Comparison of ENCODE assay signal across 18 cellular contexts in the genomic region with DNA sequence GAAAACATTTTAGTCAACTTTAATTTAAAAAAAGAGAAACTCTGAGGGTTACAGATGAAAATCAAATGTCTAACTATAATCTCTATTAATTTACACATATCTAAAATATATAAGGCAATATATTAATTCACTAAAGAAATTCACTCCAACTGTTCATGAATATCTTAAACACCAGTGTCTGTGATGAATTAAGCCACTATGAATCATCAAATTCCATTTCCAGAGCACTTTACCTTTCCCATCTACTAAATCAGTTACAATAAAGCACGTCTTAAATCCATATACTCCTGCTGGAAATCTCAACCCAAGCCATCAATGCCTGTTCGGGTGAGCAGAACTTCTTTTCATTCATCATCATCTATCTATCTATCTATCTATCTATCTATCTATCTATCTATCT. TPM values are rescaled to one million over a fixed set of nuclear protein-coding genes. Genes with fewer than 3 reads are reported as not detected.
DNase-seq lines count a peak whose midpoint lies in the region; ATAC-seq and TF ChIP-seq lines count a peak whose summit lies in the region.
"Had no signal": no experiment of that assay in that cellular context is flagged by ENCODE, and none has a peak within 500 bp of the region (broad histone marks: within the 10 kb centered on the region; RNA-seq: fewer than 3 reads in every experiment).

No MANE protein-coding gene starts in this region.

- H3K27me3 ChIP-seq in mammary epithelial cell (ENCODE audit: insufficient read depth, low read length) (no peaks in the 10 kb centered on the region), mesendoderm (ENCODE audit: insufficient read depth, low read length, poor library complexity) (no peaks in the 10 kb centered on the region), heart left ventricle (no peaks in the 10 kb centered on the region)
- H3K27me3 ChIP-seq: BLaER1 had no signal

- H3K9me3 Mint-ChIP-seq in stimulated activated naive B cell treated with anti-CD40 and anti-IgM and Interleukin-4, amounts not matched to agents 10 μg/mL and 1 μg/mL and 100 μg/mL, for 72 hours = no peaks in the 10 kb centered on the region
- H3K9me3 Mint-ChIP-seq: CD4-positive, alpha-beta memory T cell had no signal

- H2AK5ac ChIP-seq in mesendoderm (ENCODE audit: low read length) = no peak overlapping the region

- no peak overlapping the region for H3K18ac ChIP-seq in mesendoderm (ENCODE audit: low read length)

- H3K4me1 Mint-ChIP-seq in stimulated activated naive B cell treated with anti-CD40 and anti-IgM and Interleukin-4, amounts not matched to agents 10 μg/mL and 1 μg/mL and 100 μg/mL, for 72 hours = peaks cover 29 to 57% of the 10 kb centered on the region in 2 donors

- intact Hi-C loops in mammary epithelial cell (cut with micrococcal nuclease) = loop anchor here (10.0 kb wide), 1 partner anchor 357 kb away; no protein-coding TSS in a partner anchor
- intact Hi-C loops in heart left ventricle (cut with DNase I) = no loop called here

- DNase-seq in ELR (ENCODE audit: low read depth) (peak; percentile 42), RPMI7951 (ENCODE audit: low read depth) (peak; percentile 7), mammary epithelial cell (no peak), renal cortical epithelial cell (ENCODE audit: low read depth) (peak; percentile 16), mesendoderm (no peak), heart left ventricle (no peak)
- DNase-seq in stimulated activated naive B cell treated with anti-CD40 and anti-IgM and Interleukin-4, amounts not matched to agents 10 μg/mL and 1 μg/mL and 100 μg/mL, for 72 hours = no peak
- DNase-seq: CD4-positive, alpha-beta memory T cell; DMS153; KG1; NCI-H146; NCI-H2081; NCI-H446 treated with DMSO at 0.1 percent for 48 hours; NCI-H69; NK-92 treated with Interleukin-12 subunit alpha and Interleukin-12 subunit beta, amount 100 ng/mL, for 24 hours; SIG-M5 had no signal

- no peaks in the 10 kb centered on the region for H3K36me3 ChIP-seq in mammary epithelial cell (ENCODE audit: insufficient read depth, low read length)
- H3K36me3 ChIP-seq in mesendoderm (ENCODE audit: control insufficient read depth, insufficient read depth, low read length) = no peaks in the 10 kb centered on the region
- no peaks in the 10 kb centered on the region for H3K36me3 ChIP-seq in heart left ventricle

- no peak overlapping the region for H4K8ac ChIP-seq in mesendoderm (ENCODE audit: low read depth, low read length)

- no peak for TF ChIP-seq POLR2A in heart left ventricle (IDR thresholded peaks at IDR 0.05)

- H2BK5ac ChIP-seq in mesendoderm (ENCODE audit: low read length) = no peak overlapping the region

- no peak overlapping the region for H3K27ac Mint-ChIP-seq in stimulated activated naive B cell treated with anti-CD40 and anti-IgM and Interleukin-4, amounts not matched to agents 10 μg/mL and 1 μg/mL and 100 μg/mL, for 72 hours

- no peak overlapping the region for H3K4ac ChIP-seq in mesendoderm (ENCODE audit: low read depth, low read length)

- no peak for TF ChIP-seq CTCF in mammary epithelial cell (conservative IDR thresholded peaks at IDR 0.05 in 1 of 2, IDR thresholded peaks at IDR 0.05 in 1 of 2; ENCODE audit: extremely low read depth in 1 of 2, insufficient read depth in 1 of 2, low read depth in 1 of 2, low read length in 2 of 2)
- no peak for TF ChIP-seq CTCF in heart left ventricle (IDR thresholded peaks at IDR 0.05)

- 89% methylated on average over 2 of the region's 2 CpGs for WGBS in mammary epithelial cell (ENCODE audit: low coverage, missing lambda C conversion rate)
- WGBS in mesendoderm (ENCODE audit: extremely low coverage, insufficient coverage, low lambda C conversion rate) = no CpG with 5 or more reads among the region's 2 CpGs
- 94 to 99% (median 96%) methylated on average over 2 of the region's 2 CpGs for WGBS in heart left ventricle, 4 donors

- H2BK120ac ChIP-seq in mesendoderm (ENCODE audit: low read depth, low read length) = no peak overlapping the region

- TSS peak; percentile 3 for BruUV-seq in mammary epithelial cell (replicated peaks; lab: Mats Ljungman, UMichigan)

- CTCF ChIA-PET in mammary epithelial cell (lab: Charles Lee; ENCODE audit: low non-redundant PET) = no interaction called here

- dilution Hi-C loops in mammary epithelial cell (cut with HindIII; ENCODE audit: low sequenced_read_pairs) = no loop called here

- H3K4me3 Mint-ChIP-seq in stimulated activated naive B cell treated with anti-CD40 and anti-IgM and Interleukin-4, amounts not matched to agents 10 μg/mL and 1 μg/mL and 100 μg/mL, for 72 hours = no peak overlapping the region

- peaks cover 93% of the 10 kb centered on the region for H3K79me2 ChIP-seq in mammary epithelial cell (ENCODE audit: insufficient read depth, low read length)
- H3K79me2 ChIP-seq in mesendoderm (ENCODE audit: control insufficient read depth, insufficient read depth, low read length) = peaks cover 49% of the 10 kb centered on the region

- ATAC-seq in stimulated activated naive B cell treated with anti-CD40 and anti-IgM and Interleukin-4, amounts not matched to agents 10 μg/mL and 1 μg/mL and 100 μg/mL, for 72 hours (replicated peaks) = no peak
- no peak for ATAC-seq in heart left ventricle
- ATAC-seq: A549 had no signal

- H3K4me1 ChIP-seq in mammary epithelial cell (ENCODE audit: insufficient read depth, low read length) = peaks cover 14% of the 10 kb centered on the region
- peaks cover 4% of the 10 kb centered on the region for H3K4me1 ChIP-seq in mesendoderm (ENCODE audit: control insufficient read depth, low read depth, low read length)
- H3K4me1 ChIP-seq in heart left ventricle = peaks cover 2 to 58% (median 37%) of the 10 kb centered on the region in 12 donors

- H3K23ac ChIP-seq in mesendoderm (ENCODE audit: low read length) = no peak overlapping the region

- no peaks in the 10 kb centered on the region for H3K27me3 Mint-ChIP-seq in stimulated activated naive B cell treated with anti-CD40 and anti-IgM and Interleukin-4, amounts not matched to agents 10 μg/mL and 1 μg/mL and 100 μg/mL, for 72 hours
- H3K27me3 Mint-ChIP-seq: CD4-positive, alpha-beta memory T cell had no signal

- in situ Hi-C loops in mammary epithelial cell (cut with MboI; ENCODE audit: low sequenced_read_pairs in 2 of 2) = no loop called here

- H3K36me3 Mint-ChIP-seq in stimulated activated naive B cell treated with anti-CD40 and anti-IgM and Interleukin-4, amounts not matched to agents 10 μg/mL and 1 μg/mL and 100 μg/mL, for 72 hours = peaks cover 14 to 41% of the 10 kb centered on the region in 2 donors

- no peak overlapping the region for H4K5ac ChIP-seq in mesendoderm (ENCODE audit: low read length)

- no peak overlapping the region for H2BK15ac ChIP-seq in mesendoderm (replicated peaks; ENCODE audit: low read depth)

- no peak overlapping the region for H3K4me3 ChIP-seq in mammary epithelial cell (replicated peaks in 1 of 3; ENCODE audit: insufficient read depth in 1 of 3, low read depth in 2 of 3, low read length in 3 of 3)
- H3K4me3 ChIP-seq in mesendoderm (ENCODE audit: low read length) = no peak overlapping the region
- no peak overlapping the region for H3K4me3 ChIP-seq in heart left ventricle
- H3K4me3 ChIP-seq: A549, BLaER1 had no signal

- H3K4me2 ChIP-seq in mammary epithelial cell (ENCODE audit: insufficient read depth, low read depth, low read length) (no peak overlapping the region), mesendoderm (ENCODE audit: low read length) (no peak overlapping the region)
- H3K4me2 ChIP-seq: A549, BLaER1 had no signal

- H3K27ac ChIP-seq in mammary epithelial cell (ENCODE audit: insufficient read depth, low read depth, low read length) = no peak overlapping the region
- no peak overlapping the region for H3K27ac ChIP-seq in mesendoderm (ENCODE audit: low read depth, low read length)
- no peak overlapping the region for H3K27ac ChIP-seq in heart left ventricle
- H3K27ac ChIP-seq: A549, BLaER1 had no signal

- no peak overlapping the region for H3K9ac ChIP-seq in mammary epithelial cell (ENCODE audit: insufficient read depth, low read length)
- no peak overlapping the region for H3K9ac ChIP-seq in mesendoderm (ENCODE audit: low read length)
- H3K9ac ChIP-seq: BLaER1 had no signal

- H3K9me3 ChIP-seq in mammary epithelial cell (replicated peaks; ENCODE audit: insufficient read depth, low read length) = no peaks in the 10 kb centered on the region
- no peaks in the 10 kb centered on the region for H3K9me3 ChIP-seq in heart left ventricle
- H3K9me3 ChIP-seq: A549, BLaER1 had no signal

- H2AFZ ChIP-seq in mammary epithelial cell (ENCODE audit: low read depth, low read length) = no peak overlapping the region

- H3K56ac ChIP-seq in mesendoderm (ENCODE audit: low read length) = no peak overlapping the region

- peaks cover 37% of the 10 kb centered on the region for H3K79me1 ChIP-seq in mesendoderm (ENCODE audit: low read length)

- no peaks in the 10 kb centered on the region for H4K20me1 ChIP-seq in mammary epithelial cell (ENCODE audit: insufficient read depth, low read length)

RNA-seq across cellular contexts. Expression of a gene that starts 4.3 kb away (rescaled TPM):
- 13.5 and 13.9 TPM in 2 replicates for total RNA-seq in RPMI7951 (2014; rRNA removed; shearing (Covaris generic))
- 10 to 100 TPM; 20.8 to 21.0 TPM for total RNA-seq in mammary epithelial cell
- polyA plus RNA-seq in mammary epithelial cell = 22.5 TPM
- polyA minus RNA-seq in mammary epithelial cell = 25.2 TPM
- 15.7 and 24.8 TPM in 2 replicates for total RNA-seq in renal cortical epithelial cell
- 22.2 TPM for polyA plus RNA-seq in mesendoderm (2013, experiment 1 of 2)
- polyA plus RNA-seq in mesendoderm (2013, experiment 2 of 2) = 21.6 TPM
- total RNA-seq in heart left ventricle = 10 to 100 TPM in 6 of 9 donors, 1 to 10 TPM in 3; 7.1 to 15.4 (median 11.1) TPM
- polyA plus RNA-seq in heart left ventricle = 10 to 100 TPM in 1 of 2 donors, 1 to 10 TPM in 1; 4.4 to 14.4 TPM

RNA-seq across cellular contexts. Expression of a gene that starts 4.4 kb away (rescaled TPM):
- total RNA-seq in RPMI7951 (2014; rRNA removed; shearing (Covaris generic)) = 4.7 and 6.3 TPM in 2 replicates
- total RNA-seq in mammary epithelial cell (10 to 100 TPM; 13.3 to 15.4 TPM), renal cortical epithelial cell (13.4 and 15.6 TPM in 2 replicates), heart left ventricle (1 to 10 TPM; 2.6 to 6.7 (median 5.0) TPM)
- polyA plus RNA-seq in mammary epithelial cell (13.5 TPM), heart left ventricle (1 to 10 TPM; 1.4 to 5.9 TPM)
- polyA minus RNA-seq in mammary epithelial cell = 37.0 TPM
- 13.5 TPM for polyA plus RNA-seq in mesendoderm (2013, experiment 1 of 2)
- polyA plus RNA-seq in mesendoderm (2013, experiment 2 of 2) = 13.5 TPM

Comparison
In these comparisons a context has a peak if more than half of its experiments do, and no peak if none do; other contexts are left out.
1. DNase-seq: peak in ELR (single experiment), RPMI7951 (single experiment) and renal cortical epithelial cell (single experiment); none in mammary epithelial cell (single experiment), mesendoderm (single experiment), stimulated activated naive B cell treated with anti-CD40 and anti-IgM and Interleukin-4, amounts not matched to agents 10 μg/mL and 1 μg/mL and 100 μg/mL, for 72 hours (single experiment) and heart left ventricle (0 of 5).